Comparison of ENCODE assay signal across 8 cellular contexts in the genomic region with DNA sequence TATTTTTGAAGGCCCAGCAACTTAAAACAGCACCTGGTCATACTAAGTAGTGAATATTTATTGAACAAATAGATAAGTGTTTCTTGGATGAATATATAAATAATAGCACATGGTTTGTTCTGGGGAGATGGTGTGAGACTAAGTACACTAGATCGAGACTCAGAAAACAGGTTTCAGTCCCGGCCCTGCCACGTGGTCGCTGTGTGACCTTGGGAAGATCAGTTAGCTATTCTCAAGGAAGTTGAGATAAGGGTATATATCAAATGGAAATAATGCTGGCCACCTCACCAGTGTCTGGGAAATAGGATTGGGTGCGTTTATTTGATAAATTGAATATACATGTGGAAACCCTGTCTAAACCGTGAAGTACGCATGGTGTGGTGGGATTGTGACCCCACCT.
"Had no signal": no experiment of that assay in that cellular context is flagged by ENCODE, and none has a peak within 500 bp of the region (broad histone marks: within the 10 kb centered on the region; RNA-seq: fewer than 3 reads in every experiment).

No MANE protein-coding gene starts in this region.

- H3K27ac Mint-ChIP-seq: GM23338, H9 had no signal

- H3K4me3 ChIP-seq: GM23338, K562 had no signal

- H3K4me3 Mint-ChIP-seq: GM23338, H9 had no signal

- DNase-seq: H9, HCEC 1CT, IMR-90 had no signal

- ATAC-seq: GM23338, K562 had no signal

- FAIRE-seq: H1, H54, HTR-8/SVneo, K562 had no signal
